Comparison of ENCODE assay signal across 8 cellular contexts in genomic region chr14:105168979-105169507, GRCh38.
DNase-seq lines count a peak whose midpoint lies in the region; ATAC-seq and TF ChIP-seq lines count a peak whose summit lies in the region.

No MANE protein-coding gene starts in this region.

- peaks cover 30% of the 10 kb centered on the region for H3K27me3 ChIP-seq in adipocyte (replicated peaks; ENCODE audit: control insufficient read depth, insufficient read depth, low read length)

- H3K27ac Mint-ChIP-seq in stimulated activated naive CD8-positive, alpha-beta T cell treated with anti-CD3 and anti-CD28 coated beads, Interleukin-15, amount 100 ng/mL, for 72 hours, result no peak overlapping the region

- H3K9ac ChIP-seq in adipocyte (ENCODE audit: low read length), result no peak overlapping the region

- ATAC-seq in stimulated activated naive CD8-positive, alpha-beta T cell treated with anti-CD3 and anti-CD28 coated beads, Interleukin-15, amount 100 ng/mL, for 72 hours, result peak; percentile 35

- H3K36me3 ChIP-seq in adipocyte (ENCODE audit: control insufficient read depth, insufficient read depth, low read length, severe bottlenecking), result no peaks in the 10 kb centered on the region

- H3K4me1 Mint-ChIP-seq in stimulated activated naive CD8-positive, alpha-beta T cell treated with anti-CD3 and anti-CD28 coated beads, Interleukin-15, amount 100 ng/mL, for 72 hours, result peaks cover 27% of the 10 kb centered on the region

- peak overlapping the region; percentile 74 to 89 for H3K4me3 Mint-ChIP-seq in stimulated activated naive CD8-positive, alpha-beta T cell treated with anti-CD3 and anti-CD28 coated beads, Interleukin-15, amount 100 ng/mL, for 72 hours

- DNase-seq in NCI-H748 treated with DMSO at 0.1 percent for 48 hours (lab: John Stamatoyannopoulos, UW) (peak; percentile 25), adipocyte (ENCODE audit: low read depth) (peak; percentile 31), iPS-NIHi7 (ENCODE audit: extremely low spot score) (peak; percentile 78), DMS153 treated with DMSO at 0.1 percent for 48 hours (lab: John Stamatoyannopoulos, UW; ENCODE audit: unreplicated experiment) (no peak), T1000 (lab: John Stamatoyannopoulos, UW) (no peak), pons (ENCODE audit: low spot score) (no peak)
- DNase-seq in stimulated activated naive CD8-positive, alpha-beta T cell treated with anti-CD3 and anti-CD28 coated beads, Interleukin-15, amount 100 ng/mL, for 72 hours, result peak in 1 of 2 donors; percentile 45

- peak overlapping the region; percentile 5 for H3K4me3 ChIP-seq in GM12875 (ENCODE audit: low read depth, low read length)
- no peak overlapping the region for H3K4me3 ChIP-seq in adipocyte (ENCODE audit: low read length)

- peaks cover 57% of the 10 kb centered on the region for H3K27me3 Mint-ChIP-seq in stimulated activated naive CD8-positive, alpha-beta T cell treated with anti-CD3 and anti-CD28 coated beads, Interleukin-15, amount 100 ng/mL, for 72 hours

- H3K9me3 ChIP-seq in adipocyte (ENCODE audit: control insufficient read depth, low read length), result no peaks in the 10 kb centered on the region

- no peaks in the 10 kb centered on the region for H3K9me3 Mint-ChIP-seq in stimulated activated naive CD8-positive, alpha-beta T cell treated with anti-CD3 and anti-CD28 coated beads, Interleukin-15, amount 100 ng/mL, for 72 hours

- no peaks in the 10 kb centered on the region for H3K4me1 ChIP-seq in adipocyte (ENCODE audit: control insufficient read depth, insufficient read depth, low read length)

- TF ChIP-seq CTCF in GM12875 (IDR thresholded peaks at IDR 0.05; ENCODE audit: borderline replicate concordance, insufficient read depth, low read depth, low read length), result peak; percentile 61

Comparison
In these comparisons a context has a peak if more than half of its experiments do, and no peak if none do; other contexts are left out.
1. DNase-seq: peak in NCI-H748 treated with DMSO at 0.1 percent for 48 hours (single experiment), adipocyte (single experiment) and iPS-NIHi7 (single experiment); none in DMS153 treated with DMSO at 0.1 percent for 48 hours (single experiment), T1000 (single experiment) and pons (single experiment).